ENCODE assay signal across 8 cellular contexts in the genomic region with DNA sequence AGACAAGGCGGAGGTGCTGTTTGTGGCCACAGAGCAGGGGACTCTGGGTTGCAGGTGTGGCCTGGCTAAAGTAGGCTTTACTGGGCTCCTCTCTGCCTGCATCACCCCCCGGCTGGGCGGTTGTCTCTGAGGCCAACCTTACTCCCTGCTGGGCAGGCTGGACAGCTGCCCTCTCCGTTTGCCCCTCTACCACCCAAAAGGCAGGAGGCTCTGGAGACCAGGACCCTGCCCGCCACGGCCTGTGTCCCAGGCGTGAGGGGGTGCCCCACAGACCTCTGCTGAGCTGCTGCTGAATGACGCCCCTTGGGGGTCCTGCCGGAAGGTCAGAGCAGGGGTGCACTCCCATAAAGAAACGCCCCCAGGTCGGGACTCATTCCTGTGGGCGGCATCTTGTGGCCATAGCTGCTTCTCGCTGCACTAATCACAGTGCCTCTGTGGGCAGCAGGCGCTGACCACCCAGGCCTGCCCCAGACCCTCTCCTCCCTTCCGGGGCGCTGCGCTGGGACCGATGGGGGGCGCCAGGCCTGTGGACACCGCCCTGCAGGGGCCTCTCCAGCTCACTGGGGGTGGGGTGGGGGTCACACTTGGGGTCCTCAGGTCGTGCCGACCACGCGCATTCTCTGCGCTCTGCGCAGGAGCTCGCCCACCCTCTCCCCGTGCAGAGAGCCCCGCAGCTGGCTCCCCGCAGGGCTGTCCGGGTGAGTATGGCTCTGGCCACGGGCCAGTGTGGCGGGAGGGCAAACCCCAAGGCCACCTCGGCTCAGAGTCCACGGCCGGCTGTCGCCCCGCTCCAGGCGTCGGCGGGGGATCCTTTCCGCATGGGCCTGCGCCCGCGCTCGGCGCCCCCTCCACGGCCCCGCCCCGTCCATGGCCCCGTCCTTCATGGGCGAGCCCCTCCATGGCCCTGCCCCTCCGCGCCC.
DNase-seq lines count a peak whose midpoint lies in the region; ATAC-seq lines count a peak whose summit lies in the region.

No MANE protein-coding gene starts in this region.

- DNase-seq in activated naive CD4-positive, alpha-beta T cell treated with anti-CD3 and anti-CD28 coated beads, Interleukin-2, amount 10 ng/mL, durations not matched to agents 7 days and 5 days, result peak; percentile 25
- DNase-seq in activated naive CD4-positive, alpha-beta T cell treated with anti-CD3 and anti-CD28 coated beads, Interleukin-2, amount 50 U/mL, for 16 hours, result no peak
- peak; percentile 6 for DNase-seq in activated T-helper 9 cell treated with anti-CD3 and anti-CD28 coated beads, Interleukin-2, amount 50 U/mL, for 16 hours (ENCODE audit: low read depth)
- DNase-seq in iPS-NIHi11 (ENCODE audit: low spot score), result peak; percentile 46
- peak in 6 of 49 donors; percentile 30 to 54 (median 47) for DNase-seq in substantia nigra (lab: John Stamatoyannopoulos, UW)
- no peak for DNase-seq in effector CD8-positive, alpha-beta T cell (lab: John Stamatoyannopoulos, UW)
- DNase-seq in NCI-H2081 (lab: John Stamatoyannopoulos, UW), result no peak

- H3K36me3 Mint-ChIP-seq in activated naive CD4-positive, alpha-beta T cell treated with anti-CD3 and anti-CD28 coated beads, Interleukin-2, amount 10 ng/mL, durations not matched to agents 7 days and 5 days, result peaks cover 1% of the 10 kb centered on the region

- H3K4me3 Mint-ChIP-seq in activated naive CD4-positive, alpha-beta T cell treated with anti-CD3 and anti-CD28 coated beads, Interleukin-2, amount 10 ng/mL, durations not matched to agents 7 days and 5 days, result peak overlapping the region; percentile 12

- H3K27me3 Mint-ChIP-seq in activated naive CD4-positive, alpha-beta T cell treated with anti-CD3 and anti-CD28 coated beads, Interleukin-2, amount 10 ng/mL, durations not matched to agents 7 days and 5 days, result peaks cover 9% of the 10 kb centered on the region

- CTCF ChIA-PET in activated naive CD4-positive, alpha-beta T cell treated with anti-CD3 and anti-CD28 coated beads, Interleukin-2, amount 10 ng/mL, durations not matched to agents 7 days and 5 days (lab: Charles Lee), result no interaction called here

- peak overlapping the region; percentile 40 for H3K27ac ChIP-seq in substantia nigra (ENCODE audit: low read depth, low read length, poor library complexity, severe bottlenecking)

- no peak overlapping the region for H3K27ac Mint-ChIP-seq in activated naive CD4-positive, alpha-beta T cell treated with anti-CD3 and anti-CD28 coated beads, Interleukin-2, amount 10 ng/mL, durations not matched to agents 7 days and 5 days

- H3K4me1 Mint-ChIP-seq in activated naive CD4-positive, alpha-beta T cell treated with anti-CD3 and anti-CD28 coated beads, Interleukin-2, amount 10 ng/mL, durations not matched to agents 7 days and 5 days, result peaks cover 28% of the 10 kb centered on the region

- no peaks in the 10 kb centered on the region for H3K9me3 Mint-ChIP-seq in activated naive CD4-positive, alpha-beta T cell treated with anti-CD3 and anti-CD28 coated beads, Interleukin-2, amount 10 ng/mL, durations not matched to agents 7 days and 5 days

- ATAC-seq in HG03139 (IDR thresholded peaks at IDR 0.05; ENCODE audit: unreplicated experiment), result peak; percentile 34

Comparison
In these comparisons a context has a peak if more than half of its experiments do, and no peak if none do; other contexts are left out.
1. DNase-seq: peak in activated naive CD4-positive, alpha-beta T cell treated with anti-CD3 and anti-CD28 coated beads, Interleukin-2, amount 10 ng/mL, durations not matched to agents 7 days and 5 days (single experiment), activated T-helper 9 cell treated with anti-CD3 and anti-CD28 coated beads, Interleukin-2, amount 50 U/mL, for 16 hours (single experiment) and iPS-NIHi11 (single experiment); none in activated naive CD4-positive, alpha-beta T cell treated with anti-CD3 and anti-CD28 coated beads, Interleukin-2, amount 50 U/mL, for 16 hours (single experiment), effector CD8-positive, alpha-beta T cell (single experiment) and NCI-H2081 (0 of 2).